In the genomic region with DNA sequence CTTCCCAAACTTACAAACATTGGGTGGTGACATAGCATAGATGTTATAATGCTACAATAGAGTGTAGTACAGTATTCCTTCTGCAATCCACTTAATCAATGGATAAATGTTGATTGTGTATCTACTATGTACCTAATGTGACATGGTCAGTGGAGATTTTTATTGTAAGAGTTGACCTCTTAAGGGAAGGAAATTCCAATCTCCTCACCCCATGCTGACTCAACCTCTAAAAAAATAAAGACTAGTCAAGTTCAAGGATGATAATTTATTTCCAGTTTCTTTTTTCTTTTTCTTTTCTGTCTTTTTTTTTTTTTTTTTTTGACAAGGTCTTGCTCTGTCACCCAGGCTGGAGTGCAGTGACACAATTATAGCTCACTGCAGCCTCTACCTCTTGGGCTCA, we compare ENCODE assay signal across 16 cellular contexts.
DNase-seq lines count a peak whose midpoint lies in the region; ATAC-seq, FAIRE-seq and TF ChIP-seq lines count a peak whose summit lies in the region.
"Had no signal": no experiment of that assay in that cellular context is flagged by ENCODE, and none has a peak within 500 bp of the region (broad histone marks: within the 10 kb centered on the region; RNA-seq: fewer than 3 reads in every experiment).

No MANE protein-coding gene starts in this region.

- no peak overlapping the region for H3K14ac ChIP-seq in H9 (ENCODE audit: insufficient read depth, low read length)

- no peak overlapping the region for H4K5ac ChIP-seq in H9 (ENCODE audit: insufficient read length, low read depth, low read length)

- H3K27me3 ChIP-seq in H9 (ENCODE audit: insufficient read depth, low read length) (no peaks in the 10 kb centered on the region), brain microvascular endothelial cell (replicated peaks) (no peaks in the 10 kb centered on the region), upper lobe of right lung (no peaks in the 10 kb centered on the region)

- no peak overlapping the region for H3K56ac ChIP-seq in H9 (ENCODE audit: insufficient read length, low read depth, low read length)

- no peak overlapping the region for H2BK5ac ChIP-seq in H9 (ENCODE audit: insufficient read length, low read length)

- in situ Hi-C loops in brain microvascular endothelial cell (cut with HindIII; ENCODE audit: low pct_ligation_motif_present, low sequenced_read_pairs) = no loop called here

- FAIRE-seq in GM12891 (lab: Jason Lieb, UNC) = no peak
- FAIRE-seq: H1 had no signal

- no peak overlapping the region for H2BK120ac ChIP-seq in H9 (ENCODE audit: low read depth, low read length, poor library complexity, severe bottlenecking)

- DNase-seq in H9 = no peak
- DNase-seq in brain microvascular endothelial cell = peak; percentile 17
- peak; percentile 14 to 55 for DNase-seq in foreskin fibroblast
- DNase-seq in activated T-cell treated with anti-CD3 and anti-CD28 coated beads, Interleukin-2, amount 50 U/mL, for 48 hours = no peak
- DNase-seq in GM12891 (ENCODE audit: insufficient read length, low spot score) = no peak
- DNase-seq in upper lobe of right lung = no peak
- DNase-seq: Caco-2; GDM1; NCI-H1436 treated with DMSO at 0.1 percent for 48 hours; NCI-H2081 treated with DMSO at 0.1 percent for 48 hours; NCI-H524; NK-92 treated with Interleukin-12 subunit alpha and Interleukin-12 subunit beta, amount 100 ng/mL, for 24 hours; OCI-M1; RPMI8226 had no signal

- H3K18ac ChIP-seq in H9 (ENCODE audit: insufficient read length, low read depth, low read length) = no peak overlapping the region

- H3K4me3 ChIP-seq in brain microvascular endothelial cell (ENCODE audit: low read depth, low read length) (no peak overlapping the region), foreskin fibroblast (ENCODE audit: low read depth in 1 of 2, low read length in 2 of 2) (no peak overlapping the region), upper lobe of right lung (no peak overlapping the region)

- no peaks in the 10 kb centered on the region for H3K79me2 ChIP-seq in H9 (ENCODE audit: insufficient read depth, low read length)

- H2AK5ac ChIP-seq in H9 (ENCODE audit: insufficient read length, low read length) = no peak overlapping the region

- H3K27ac ChIP-seq in H9 (ENCODE audit: insufficient read length, low read depth, low read length) = no peak overlapping the region
- no peak overlapping the region for H3K27ac ChIP-seq in brain microvascular endothelial cell
- no peak overlapping the region for H3K27ac ChIP-seq in upper lobe of right lung

- no peaks in the 10 kb centered on the region for H3K36me3 ChIP-seq in brain microvascular endothelial cell (replicated peaks)
- H3K36me3 ChIP-seq in upper lobe of right lung = no peaks in the 10 kb centered on the region

- no peak overlapping the region for H2BK12ac ChIP-seq in H9 (ENCODE audit: insufficient read length, low read depth, low read length)

- no peaks in the 10 kb centered on the region for H3K23me2 ChIP-seq in H9 (ENCODE audit: insufficient read length, low read depth, low read length, poor library complexity, severe bottlenecking)

- no peaks in the 10 kb centered on the region for H3K4me1 ChIP-seq in H9 (ENCODE audit: insufficient read depth, low read length)
- H3K4me1 ChIP-seq in upper lobe of right lung = no peaks in the 10 kb centered on the region
- H3K4me1 ChIP-seq: Caco-2 had no signal

- H4K8ac ChIP-seq in H9 (replicated peaks; ENCODE audit: insufficient read length, low read depth, low read length) = no peak overlapping the region

- no peak overlapping the region for H4K91ac ChIP-seq in H9 (ENCODE audit: insufficient read length, low read depth, low read length)

- no peak overlapping the region for H2AFZ ChIP-seq in H9 (ENCODE audit: low read length)

- no peaks in the 10 kb centered on the region for H3K79me1 ChIP-seq in H9 (ENCODE audit: insufficient read depth, low read depth, low read length, poor library complexity, severe bottlenecking)

- no peak for ATAC-seq in upper lobe of right lung
- no peak for ATAC-seq in GM19397 (IDR thresholded peaks at IDR 0.05; ENCODE audit: unreplicated experiment)

- H3T11ph ChIP-seq in H9 (ENCODE audit: low read length) = no peak overlapping the region

- intact Hi-C loops in upper lobe of right lung (cut with DNase I) = no loop called here

- H3K23ac ChIP-seq in H9 (ENCODE audit: insufficient read length, low read depth, low read length) = no peak overlapping the region

- H3K27ac Mint-ChIP-seq in H9 = no peak overlapping the region

- H3K4me3 Mint-ChIP-seq in H9 = no peak overlapping the region

- peak overlapping the region; percentile 45 for H2BK20ac ChIP-seq in H9 (ENCODE audit: low read depth, low read length, poor library complexity, severe bottlenecking)

- H3K4ac ChIP-seq in H9 (ENCODE audit: low read depth, low read length) = no peak overlapping the region

- H3K4me1 Mint-ChIP-seq in H9 = no peaks in the 10 kb centered on the region

- peaks cover 0 to 11% (median 1%) of the 10 kb centered on the region in 3 experiments; a peak in 2 of 7 replicates for H3K36me3 Mint-ChIP-seq in H9 (ENCODE audit: insufficient read depth in 1 of 3, low read depth in 3 of 3)

- no peak overlapping the region for H2BK15ac ChIP-seq in H9 (ENCODE audit: low read depth, low read length)

- peaks cover 0 to 2% of the 10 kb centered on the region in 2 experiments; a peak in 2 of 5 replicates for H3K9me3 Mint-ChIP-seq in H9

- H3K4me2 ChIP-seq in H9 (ENCODE audit: insufficient read depth, insufficient read length, low read length) = no peak overlapping the region

- TF ChIP-seq POLR2A in GM12891 (IDR thresholded peaks at IDR 0.05; ENCODE audit: low read depth, low read length) = no peak

- no peak overlapping the region for H3K9ac ChIP-seq in H9 (ENCODE audit: extremely low read depth, insufficient read length, low read length)

- no peaks in the 10 kb centered on the region for H3K27me3 Mint-ChIP-seq in H9 (ENCODE audit: low read depth)

- TF ChIP-seq CTCF in H9 (conservative IDR thresholded peaks at IDR 0.05) (no peak), brain microvascular endothelial cell (IDR thresholded peaks at IDR 0.05; ENCODE audit: low read depth, low read length, missing control alignments) (no peak), foreskin fibroblast (IDR thresholded peaks at IDR 0.05; ENCODE audit: low read depth, low read length) (no peak), upper lobe of right lung (IDR thresholded peaks at IDR 0.05) (no peak)

- no peaks in the 10 kb centered on the region for H4K20me1 ChIP-seq in H9 (ENCODE audit: control insufficient read depth, insufficient read depth, insufficient read length)

- H3K9me3 ChIP-seq in H9 (ENCODE audit: control insufficient read depth, low read depth, low read length) = no peaks in the 10 kb centered on the region
- no peaks in the 10 kb centered on the region for H3K9me3 ChIP-seq in upper lobe of right lung
- H3K9me3 ChIP-seq: Caco-2 had no signal

TF ChIP-seq in GM12891, 5 proteins besides CTCF, POLR2A, EP300 and RAD21:
- TF ChIP-seq POLR2AphosphoS5 (IDR thresholded peaks at IDR 0.05; ENCODE audit: low read depth, low read length) (no peak), SPI1 (IDR thresholded peaks at IDR 0.05; ENCODE audit: low read depth, low read length) (no peak), POU2F2 (IDR thresholded peaks at IDR 0.05; ENCODE audit: low read depth, low read length) (no peak), PAX5 (IDR thresholded peaks at IDR 0.05; ENCODE audit: insufficient read depth, low read length, severe bottlenecking) (no peak), TAF1 (IDR thresholded peaks at IDR 0.05; ENCODE audit: low read depth, low read length) (no peak)

Comparison
In these comparisons a context has a peak if more than half of its experiments do, and no peak if none do; other contexts are left out.
1. DNase-seq: peak in brain microvascular endothelial cell (single experiment) and foreskin fibroblast (2 of 2); none in H9 (single experiment), activated T-cell treated with anti-CD3 and anti-CD28 coated beads, Interleukin-2, amount 50 U/mL, for 48 hours (0 of 2), GM12891 (single experiment) and upper lobe of right lung (single experiment).